23 cellular contexts compared by ENCODE assay signal in genomic region chr7:140928491-140929309, GRCh38. TPM values are rescaled to one million over a fixed set of nuclear protein-coding genes. Genes with fewer than 3 reads are reported as not detected.
DNase-seq lines count a peak whose midpoint lies in the region; ATAC-seq, FAIRE-seq and TF ChIP-seq lines count a peak whose summit lies in the region.
"Had no signal": no experiment of that assay in that cellular context is flagged by ENCODE, and none has a peak within 500 bp of the region (broad histone marks: within the 10 kb centered on the region; RNA-seq: fewer than 3 reads in every experiment).

No MANE protein-coding gene starts in this region.

- no peak overlapping the region for H3K4me2 ChIP-seq in IMR-90 (ENCODE audit: low read depth, low read length)
- no peak overlapping the region for H3K4me2 ChIP-seq in K562 (ENCODE audit: insufficient read depth, low read length)
- H3K4me2 ChIP-seq: A549 had no signal

- H3K4ac ChIP-seq in IMR-90 (ENCODE audit: low read depth, low read length), result no peak overlapping the region

- H2BK120ac ChIP-seq in IMR-90 (ENCODE audit: low read depth, low read length), result no peak overlapping the region

- no peaks in the 10 kb centered on the region for H3K9me3 ChIP-seq in CD4-positive, alpha-beta T cell (ENCODE audit: control insufficient read depth, low read length)
- H3K9me3 ChIP-seq in IMR-90 (ENCODE audit: control insufficient read depth, insufficient read depth, low read length) (no peaks in the 10 kb centered on the region), K562 (replicated peaks; ENCODE audit: control insufficient read depth, insufficient read depth, low read depth, low read length) (no peaks in the 10 kb centered on the region)
- H3K9me3 ChIP-seq: A549, Peyer's patch had no signal

- no peak overlapping the region for H2BK5ac ChIP-seq in IMR-90 (ENCODE audit: low read depth, low read length, poor library complexity, severe bottlenecking)

- H3K4me1 Mint-ChIP-seq in CD4-positive, alpha-beta T cell (ENCODE audit: low read depth), result peaks cover 7% of the 10 kb centered on the region
- peaks cover 2% of the 10 kb centered on the region for H3K4me1 Mint-ChIP-seq in memory B cell

- no peak overlapping the region for H3K4me3 ChIP-seq in IMR-90 (ENCODE audit: insufficient read depth, low read depth, low read length)
- no peak overlapping the region for H3K4me3 ChIP-seq in K562
- H3K4me3 ChIP-seq: A549, Peyer's patch had no signal

- H3K18ac ChIP-seq in IMR-90 (ENCODE audit: low read depth, low read length), result no peak overlapping the region

- no CpG with 5 or more reads among the region's 4 CpGs for WGBS in IMR-90 (ENCODE audit: extremely low coverage in 2 of 2, insufficient read length in 1 of 2), 2 experiments
- 20% methylated on average over 4 of the region's 4 CpGs for WGBS in K562 (ENCODE audit: insufficient coverage, low coverage, missing lambda C conversion rate)

- no peak overlapping the region for H4K8ac ChIP-seq in IMR-90 (ENCODE audit: low read depth in 2 of 2, low read length in 2 of 2)

- TF ChIP-seq POLR2A in IMR-90 (IDR thresholded peaks at IDR 0.05; ENCODE audit: low read depth, low read length) (no peak), K562 (conservative IDR thresholded peaks at IDR 0.05) (no peak), H54 (IDR thresholded peaks at IDR 0.05; ENCODE audit: low read depth, low read length) (no peak)

- no peak overlapping the region for H2AFZ ChIP-seq in IMR-90 (replicated peaks; ENCODE audit: low read length, poor library complexity)
- no peak overlapping the region for H2AFZ ChIP-seq in K562 (ENCODE audit: low read depth, low read length)

- BruUV-seq in IMR-90 (replicated peaks; lab: Mats Ljungman, UMichigan), result no TSS peak
- no TSS peak for BruUV-seq in K562 (replicated peaks; lab: Mats Ljungman, UMichigan)

- no peak for TF ChIP-seq CTCF in CD4-positive, alpha-beta T cell (IDR thresholded peaks at IDR 0.05)
- TF ChIP-seq CTCF in IMR-90 (conservative IDR thresholded peaks at IDR 0.05; ENCODE audit: low read depth, low read length) (no peak), K562 (IDR thresholded peaks at IDR 0.05 in 2 of 3, conservative IDR thresholded peaks at IDR 0.05 in 1 of 3; ENCODE audit: insufficient read depth in 2 of 3, low read depth in 1 of 3, low read length in 3 of 3) (no peak)

- H3K27me3 Mint-ChIP-seq in CD4-positive, alpha-beta T cell, result peaks cover 8% of the 10 kb centered on the region
- H3K27me3 Mint-ChIP-seq in memory B cell, result no peaks in the 10 kb centered on the region

- peaks cover 6% of the 10 kb centered on the region in 2 experiments for H3K79me1 ChIP-seq in IMR-90 (ENCODE audit: low read depth in 1 of 2, low read length in 2 of 2)

- FAIRE-seq in K562 (lab: Jason Lieb, UNC) (no peak), H54 (lab: Jason Lieb, UNC) (no peak)
- FAIRE-seq: A549, GM19239 had no signal

- TF ChIP-seq RAD21 in IMR-90 (IDR thresholded peaks at IDR 0.05; ENCODE audit: low read length) (no peak), K562 (CRISPR knock-in tag; conservative IDR thresholded peaks at IDR 0.05 in 1 of 2, IDR thresholded peaks at IDR 0.05 in 1 of 2) (no peak)

- no peak overlapping the region for H3K27ac ChIP-seq in CD4-positive, alpha-beta T cell (ENCODE audit: low read depth, low read length)
- H3K27ac ChIP-seq in IMR-90 (ENCODE audit: insufficient read depth, low read length) (no peak overlapping the region), K562 (ENCODE audit: extremely low read depth, low read depth, low read length) (no peak overlapping the region)
- H3K27ac ChIP-seq: A549, C4-2B, Peyer's patch had no signal

- TF ChIP-seq EP300 in K562 (IDR thresholded peaks at IDR 0.05; ENCODE audit: low read length), result no peak

- H2BK20ac ChIP-seq in IMR-90 (ENCODE audit: low read depth, low read length), result no peak overlapping the region

- H3K9me1 ChIP-seq in IMR-90 (ENCODE audit: insufficient read depth, low read length), result no peaks in the 10 kb centered on the region
- no peaks in the 10 kb centered on the region for H3K9me1 ChIP-seq in K562 (ENCODE audit: control insufficient read depth, insufficient read depth, low read length)

- H3K36me3 Mint-ChIP-seq in CD4-positive, alpha-beta T cell (ENCODE audit: low read depth), result peaks cover 7% of the 10 kb centered on the region
- H3K36me3 Mint-ChIP-seq in memory B cell, result peaks cover 2% of the 10 kb centered on the region
- H3K36me3 Mint-ChIP-seq in activated naive CD4-positive, alpha-beta T cell treated with anti-CD3 and anti-CD28 coated beads, Interleukin-2, amount 50 U/mL, for 72 hours, result peaks cover 0 to 10% of the 10 kb centered on the region in 2 donors

- H3K79me2 ChIP-seq in K562 (ENCODE audit: control insufficient read depth, insufficient read depth, low read length), result peaks cover 8% of the 10 kb centered on the region

- POLR2A ChIA-PET in CD4-positive, alpha-beta T cell (lab: Charles Lee), result interaction anchor here (1.1 kb wide), 1 partner anchor 75 kb away, joined by 3 read pairs; no protein-coding TSS in a partner anchor
- POLR2A ChIA-PET in IMR-90 (lab: Charles Lee; ENCODE audit: unreplicated experiment), result no interaction called here
- POLR2A ChIA-PET in K562 (lab: Yijun Ruan, JAX), result interaction anchor here (0.5 to 0.6 kb wide), 2 partner anchors 272 to 293 kb away, joined by 3 read pairs; no protein-coding TSS in a partner anchor

- intact Hi-C loops in CD4-positive, alpha-beta T cell (cut with DNase I, micrococcal nuclease), result loop anchor here (10.0 kb wide), 2 partner anchors 204 to 534 kb away; partner anchors contain the start of gene SLC37A3 (in 1 of the 2)
- intact Hi-C loops in IMR-90 (cut with micrococcal nuclease) (loop anchor here (10.0 kb wide), 1 partner anchor 234 kb away; the partner anchor contains the start of gene NDUFB2), K562 (cut with micrococcal nuclease) (loop anchor here (10.0 kb wide), 1 partner anchor 234 kb away; the partner anchor contains the start of gene NDUFB2)

- CTCF ChIA-PET in CD4-positive, alpha-beta T cell (lab: Charles Lee), result no interaction called here
- CTCF ChIA-PET in IMR-90 (lab: Yijun Ruan, JAX) (interaction anchor here (0.5 kb wide), 1 partner anchor 675 kb away, joined by 4 read pairs; no protein-coding TSS in a partner anchor), K562 (lab: Yijun Ruan, JAX; ENCODE audit: low intra/inter-chr PET ratio) (no interaction called here)

- no peak for DNase-seq in CD4-positive, alpha-beta T cell
- DNase-seq in IMR-90, result no peak
- DNase-seq in K562 (ENCODE audit: extremely low read depth in 1 of 4, low spot score in 3 of 4), result no peak
- DNase-seq in memory B cell (ENCODE audit: low spot score in 2 of 2), result no peak
- no peak for DNase-seq in SKM-1 treated with dmso at 0.1 percent for 144 hours (lab: John Stamatoyannopoulos, UW; ENCODE audit: unreplicated experiment)
- DNase-seq in H54 (ENCODE audit: insufficient read length, low spot score), result no peak
- DNase-seq in NCI-H524 treated with DMSO at 0.1 percent for 48 hours (lab: John Stamatoyannopoulos, UW), result no peak
- DNase-seq in activated naive CD4-positive, alpha-beta T cell treated with anti-CD3 and anti-CD28 coated beads, Interleukin-2, amount 50 U/mL, for 72 hours (ENCODE audit: low spot score in 2 of 2), result no peak
- DNase-seq: AML-193; CD8-positive, alpha-beta memory T cell; DMS 273 treated with DMSO at 0.1 percent for 48 hours; DMS79; EL; H7; KBM-7; MM.1S; NCI-H2029; NCI-H69; Peyer's patch; SHP77 treated with DMSO at 0.1 percent for 48 hours had no signal

- no peak for ATAC-seq in CD4-positive, alpha-beta T cell (ENCODE audit: poor library complexity)
- ATAC-seq in IMR-90 (ENCODE audit: low read depth) (no peak), K562 (no peak), memory B cell (ENCODE audit: low read depth) (no peak)
- ATAC-seq in activated naive CD4-positive, alpha-beta T cell treated with anti-CD3 and anti-CD28 coated beads, Interleukin-2, amount 50 U/mL, for 72 hours, result no peak
- ATAC-seq: A549 had no signal

- no peak overlapping the region for H4K91ac ChIP-seq in IMR-90 (ENCODE audit: insufficient read depth, low read depth, low read length)

- H3K14ac ChIP-seq in IMR-90 (replicated peaks; ENCODE audit: low read depth, low read length), result no peak overlapping the region

- no peaks in the 10 kb centered on the region for H3K4me1 ChIP-seq in IMR-90 (ENCODE audit: control insufficient read depth, insufficient read depth, low read length)
- peaks cover 0 to 3% of the 10 kb centered on the region in 2 experiments; a peak in 1 of 5 replicates for H3K4me1 ChIP-seq in K562 (replicated peaks in 1 of 2; ENCODE audit: control insufficient read depth in 2 of 2, insufficient read depth in 2 of 2, low read length in 2 of 2)
- H3K4me1 ChIP-seq: A549, Peyer's patch had no signal

- H2AK9ac ChIP-seq in IMR-90 (replicated peaks; ENCODE audit: low read depth, low read length, poor library complexity), result no peak overlapping the region

- H3K9ac ChIP-seq in IMR-90 (ENCODE audit: low read depth, low read length) (no peak overlapping the region), K562 (ENCODE audit: insufficient read depth in 1 of 2, low read depth in 2 of 2, low read length in 2 of 2) (no peak overlapping the region)

- dilution Hi-C loops in IMR-90 (cut with HindIII; ENCODE audit: low sequenced_read_pairs, unreplicated experiment), result no loop called here

- H3K27ac Mint-ChIP-seq in CD4-positive, alpha-beta T cell, result peak overlapping the region; percentile 43
- H3K27ac Mint-ChIP-seq in memory B cell, result peak overlapping the region; percentile 51
- no peak overlapping the region for H3K27ac Mint-ChIP-seq in activated naive CD4-positive, alpha-beta T cell treated with anti-CD3 and anti-CD28 coated beads, Interleukin-2, amount 50 U/mL, for 72 hours

- no peak overlapping the region for H4K5ac ChIP-seq in IMR-90 (ENCODE audit: low read depth, low read length)

- in situ Hi-C loops in IMR-90 (cut with MboI; ENCODE audit: low sequenced_read_pairs), result no loop called here
- in situ Hi-C loops in K562 (cut with MboI), result no loop called here

- no peak overlapping the region for H2AK5ac ChIP-seq in IMR-90 (ENCODE audit: low read depth, low read length)

- H3K4me3 Mint-ChIP-seq in CD4-positive, alpha-beta T cell, result peak overlapping the region; percentile 62
- no peak overlapping the region for H3K4me3 Mint-ChIP-seq in memory B cell

- peaks cover under 1% of the 10 kb centered on the region; the same call in 1 of the 2 replicates for H4K20me1 ChIP-seq in IMR-90 (ENCODE audit: insufficient read depth, low read length)
- peaks cover 3% of the 10 kb centered on the region for H4K20me1 ChIP-seq in K562 (replicated peaks; ENCODE audit: control insufficient read depth, insufficient read depth, low read length)

- H3K36me3 ChIP-seq in IMR-90 (ENCODE audit: control insufficient read depth, insufficient read depth, low read length) (no peaks in the 10 kb centered on the region), K562 (ENCODE audit: control insufficient read depth, insufficient read depth, low read length) (no peaks in the 10 kb centered on the region)
- H3K36me3 ChIP-seq: Peyer's patch had no signal

- H2BK15ac ChIP-seq in IMR-90 (ENCODE audit: low read depth, low read length), result no peak overlapping the region

- H3K56ac ChIP-seq in IMR-90 (ENCODE audit: extremely low read depth, insufficient read depth, low read length), result no peak overlapping the region

- H3K27me3 ChIP-seq in CD4-positive, alpha-beta T cell (ENCODE audit: control insufficient read depth, insufficient read depth, low read length), result no peaks in the 10 kb centered on the region
- H3K27me3 ChIP-seq in IMR-90 (ENCODE audit: control insufficient read depth, insufficient read depth, low read length) (peaks cover 3% of the 10 kb centered on the region), K562 (ENCODE audit: control insufficient read depth in 2 of 2, insufficient read depth in 2 of 2, low read length in 2 of 2) (peaks cover 6 to 11% of the 10 kb centered on the region in 2 experiments; a peak in 3 of 5 replicates)
- H3K27me3 ChIP-seq: Peyer's patch had no signal

- no peaks in the 10 kb centered on the region for H3K9me3 Mint-ChIP-seq in CD4-positive, alpha-beta T cell
- no peaks in the 10 kb centered on the region for H3K9me3 Mint-ChIP-seq in memory B cell
- peaks cover 0 to 5% of the 10 kb centered on the region in 2 donors for H3K9me3 Mint-ChIP-seq in activated naive CD4-positive, alpha-beta T cell treated with anti-CD3 and anti-CD28 coated beads, Interleukin-2, amount 50 U/mL, for 72 hours

- no peak overlapping the region for H3K23ac ChIP-seq in IMR-90 (ENCODE audit: low read depth, low read length)

RNA-seq across cellular contexts. Expression of gene BRAF, which starts 4.0 kb away (rescaled TPM):
- total RNA-seq in CD4-positive, alpha-beta T cell, result 10 to 100 TPM; 49.9 to 57.8 TPM
- total RNA-seq in IMR-90 (2012; rRNA removed), result 12.9 and 16.9 TPM in 2 replicates
- polyA plus RNA-seq in IMR-90 (2012; rRNA removed), result 4.7 and 5.7 TPM in 2 replicates
- polyA plus RNA-seq in IMR-90 (2012; cell fraction: cytosol; rRNA removed), result 0.93 and 1.1 TPM in 2 replicates
- 1.2 and 12.8 TPM in 2 replicates for polyA plus RNA-seq in IMR-90 (2012; cell fraction: nucleus; rRNA removed; ENCODE audit: low replicate concordance)
- 127 and 304 TPM in 2 replicates for total RNA-seq in K562 (2011; cell fraction: chromatin; rRNA removed; ENCODE audit: low replicate concordance)
- 36.5 and 52.8 TPM in 2 replicates for total RNA-seq in K562 (2011; cell fraction: nucleolus; rRNA removed)
- total RNA-seq in K562 (2011; cell fraction: nucleoplasm; rRNA removed), result 111 and 199 TPM in 2 replicates
- total RNA-seq in K562 (2014; rRNA removed), result 16.4 and 17.4 TPM in 2 replicates
- 38.3 and 42.7 TPM in 2 replicates for total RNA-seq in K562 (2014; rRNA removed; fragmentation: Illumina TruSeq; extraction: Trizol)
- total RNA-seq in K562 (2015; rRNA removed; fragmentation: Illumina TruSeq; extraction: Trizol), result 32.5 and 37.8 TPM in 2 replicates
- total RNA-seq in K562 (2021), result 33.4 and 34.1 TPM in 2 replicates
- polyA plus RNA-seq in K562 (2011; rRNA removed), result 37.2 and 38.5 TPM in 2 replicates
- polyA plus RNA-seq in K562 (2011; cell fraction: cytosol; rRNA removed), result 12.1 and 24.8 TPM in 2 replicates
- 34.7 and 51.3 TPM in 2 replicates for polyA plus RNA-seq in K562 (2011; cell fraction: nucleus; rRNA removed)
- 15.7 and 20.2 TPM in 2 replicates for polyA plus RNA-seq in K562 (2012)
- polyA plus RNA-seq in K562 (2014; fragmentation: Illumina TruSeq; extraction: Trizol), result 21.9 and 24.1 TPM in 2 replicates
- polyA plus RNA-seq in K562 (2014; fragmentation: Nextera tagmentation; extraction: Ambion mirVana), result 1 to 10 TPM; 3.6 to 6.6 TPM
- 14.0 and 15.1 TPM in 2 replicates for polyA plus RNA-seq in K562 (2014; rRNA removed)
- 138 and 189 TPM in 2 replicates for polyA minus RNA-seq in K562 (2011; rRNA and poly(A)+ RNA removed)
- polyA minus RNA-seq in K562 (2011; cell fraction: cytosol; rRNA and poly(A)+ RNA removed), result 46.0 and 52.5 TPM in 2 replicates
- 63.0 and 111 TPM in 2 replicates for polyA minus RNA-seq in K562 (2011; cell fraction: nucleus; rRNA and poly(A)+ RNA removed)
- total RNA-seq in activated naive CD4-positive, alpha-beta T cell treated with anti-CD3 and anti-CD28 coated beads, Interleukin-2, amount 50 U/mL, for 72 hours, result 10 to 100 TPM; 19.4 to 33.5 TPM

Comparison
In these comparisons a context has a peak if more than half of its experiments do, and no peak if none do; other contexts are left out.
1. H3K27ac Mint-ChIP-seq: peak in CD4-positive, alpha-beta T cell (single experiment) and memory B cell (single experiment); none in activated naive CD4-positive, alpha-beta T cell treated with anti-CD3 and anti-CD28 coated beads, Interleukin-2, amount 50 U/mL, for 72 hours (0 of 2).